28 cellular contexts compared by ENCODE assay signal in genomic region chr22:23408321-23408720, GRCh38.
"Had no signal": no experiment of that assay in that cellular context is flagged by ENCODE, and none has a peak within 500 bp of the region (broad histone marks: within the 10 kb centered on the region; RNA-seq: fewer than 3 reads in every experiment).

No MANE protein-coding gene starts in this region.

- H3K27ac Mint-ChIP-seq: activated CD4-positive, alpha-beta memory T cell treated with anti-CD3 and anti-CD28 coated beads for 36 hours; activated CD4-positive, alpha-beta T cell treated with anti-CD3 and anti-CD28 coated beads, Interleukin-2, amount 10 ng/mL, durations not matched to agents 24 days and 14 days; activated naive CD4-positive, alpha-beta T cell treated with anti-CD3 and anti-CD28 coated beads for 36 hours; activated naive CD8-positive, alpha-beta T cell treated with anti-CD3 and anti-CD28 coated beads for 36 hours; activated T-helper 1 cell treated with anti-CD3 and anti-CD28 coated beads, Interleukin-12 subunit alpha, Interleukin-12 subunit beta, Interleukin-2, Interleukin-4 antibody, amounts not matched to agents 30 ng/mL and 10 ng/mL and 1 ng/mL, durations not matched to agents 14 hours and 24 hours and 36 hours; immature natural killer cell; memory B cell; natural killer cell had no signal

- H3K4me1 Mint-ChIP-seq: activated CD4-positive, alpha-beta T cell treated with anti-CD3 and anti-CD28 coated beads, Interleukin-2, amount 10 ng/mL, durations not matched to agents 24 days and 14 days; immature natural killer cell; natural killer cell had no signal

- H3K9me3 Mint-ChIP-seq: activated CD4-positive, alpha-beta memory T cell treated with anti-CD3 and anti-CD28 coated beads for 36 hours; activated CD4-positive, alpha-beta T cell treated with anti-CD3 and anti-CD28 coated beads, Interleukin-2, amount 10 ng/mL, durations not matched to agents 24 days and 14 days; activated naive CD4-positive, alpha-beta T cell treated with anti-CD3 and anti-CD28 coated beads for 36 hours; activated naive CD8-positive, alpha-beta T cell treated with anti-CD3 and anti-CD28 coated beads for 36 hours; activated T-helper 1 cell treated with anti-CD3 and anti-CD28 coated beads, Interleukin-12 subunit alpha, Interleukin-12 subunit beta, Interleukin-2, Interleukin-4 antibody, amounts not matched to agents 30 ng/mL and 10 ng/mL and 1 ng/mL, durations not matched to agents 14 hours and 24 hours and 36 hours; immature natural killer cell; memory B cell; natural killer cell had no signal

- ATAC-seq: gastroesophageal sphincter, heart left ventricle, natural killer cell, right cardiac atrium, upper lobe of right lung had no signal

- H3K36me3 Mint-ChIP-seq: activated CD4-positive, alpha-beta memory T cell treated with anti-CD3 and anti-CD28 coated beads for 36 hours; activated naive CD8-positive, alpha-beta T cell treated with anti-CD3 and anti-CD28 coated beads for 36 hours; brain; immature natural killer cell; memory B cell; natural killer cell had no signal

- H3K4me3 Mint-ChIP-seq: activated CD4-positive, alpha-beta memory T cell treated with anti-CD3 and anti-CD28 coated beads for 36 hours; activated CD4-positive, alpha-beta T cell treated with anti-CD3 and anti-CD28 coated beads, Interleukin-2, amount 10 ng/mL, durations not matched to agents 24 days and 14 days; activated naive CD4-positive, alpha-beta T cell treated with anti-CD3 and anti-CD28 coated beads for 36 hours; activated naive CD8-positive, alpha-beta T cell treated with anti-CD3 and anti-CD28 coated beads for 36 hours; activated T-helper 1 cell treated with anti-CD3 and anti-CD28 coated beads, Interleukin-12 subunit alpha, Interleukin-12 subunit beta, Interleukin-2, Interleukin-4 antibody, amounts not matched to agents 30 ng/mL and 10 ng/mL and 1 ng/mL, durations not matched to agents 14 hours and 24 hours and 36 hours; brain; immature natural killer cell; memory B cell; natural killer cell had no signal

- H3K27me3 Mint-ChIP-seq: brain, memory B cell had no signal

- DNase-seq: activated CD4-positive, alpha-beta memory T cell treated with anti-CD3 and anti-CD28 coated beads for 36 hours; activated CD4-positive, alpha-beta T cell treated with anti-CD3 and anti-CD28 coated beads, Interleukin-2, amount 10 ng/mL, durations not matched to agents 24 days and 14 days; activated CD4-positive, CD25-positive, alpha-beta regulatory T cell treated with anti-CD3 and anti-CD28 coated beads, Interleukin-2, amount 50 U/mL, for 72 hours; activated CD8-positive, alpha-beta memory T cell treated with anti-CD3 and anti-CD28 coated beads, Interleukin-2, amount 50 U/mL, for 4 hours; activated effector memory CD4-positive, alpha-beta T cell treated with anti-CD3 and anti-CD28 coated beads, Interleukin-2, amount 50 U/mL, for 16 hours; activated naive CD4-positive, alpha-beta T cell treated with anti-CD3 and anti-CD28 coated beads for 36 hours; activated naive CD8-positive, alpha-beta T cell treated with anti-CD3 and anti-CD28 coated beads for 36 hours; activated T-cell treated with anti-CD3 and anti-CD28 coated beads, Interleukin-2, amount 50 U/mL, for 1 hour; adrenal gland; dorsolateral prefrontal cortex; effector memory CD4-positive, alpha-beta T cell; heart left ventricle; hypothalamus; immature natural killer cell; natural killer cell; right cardiac atrium; stimulated activated CD4-positive, alpha-beta T cell treated with anti-CD3 and anti-CD28 coated beads, Interleukin-15, amount 100 ng/mL, for 24 hours; stimulated activated CD4-positive, alpha-beta T cell treated with anti-CD3 and anti-CD28 coated beads, Interleukin-2, amount 100 ng/mL, for 24 hours; stimulated activated naive CD4-positive, alpha-beta T cell; T-helper 9 cell; tibial artery; upper lobe of right lung had no signal

- H3K36me3 ChIP-seq: adrenal gland, gastroesophageal sphincter, heart left ventricle, suprapubic skin, tibial artery, upper lobe of right lung had no signal

- H3K4me3 ChIP-seq: adrenal gland, coronary artery, dorsolateral prefrontal cortex, gastroesophageal sphincter, heart left ventricle, suprapubic skin, tibial artery, upper lobe of right lung had no signal

- H3K27me3 ChIP-seq: adrenal gland, dorsolateral prefrontal cortex, upper lobe of right lung had no signal
